13 cellular contexts compared by ENCODE assay signal in genomic region chr4:57865264-57865663, GRCh38.
DNase-seq lines count a peak whose midpoint lies in the region; ATAC-seq and TF ChIP-seq lines count a peak whose summit lies in the region.
"Had no signal": no experiment of that assay in that cellular context is flagged by ENCODE, and none has a peak within 500 bp of the region (broad histone marks: within the 10 kb centered on the region; RNA-seq: fewer than 3 reads in every experiment).

No MANE protein-coding gene starts in this region.

- no peak overlapping the region for H3K4me3 ChIP-seq in KMS-11 (IDR thresholded peaks at IDR 0.05; ENCODE audit: insufficient read depth, low read depth, low read length)
- no peak overlapping the region for H3K4me3 ChIP-seq in brain microvascular endothelial cell (ENCODE audit: low read depth, low read length)

- DNase-seq in NCI-H2196 (lab: John Stamatoyannopoulos, UW; ENCODE audit: unreplicated experiment) = no peak
- no peak for DNase-seq in brain microvascular endothelial cell
- DNase-seq in DMS 273 (lab: John Stamatoyannopoulos, UW; ENCODE audit: unreplicated experiment) = no peak
- DNase-seq in ecto neural progenitor cell (ENCODE audit: low spot score) = no peak
- DNase-seq: activated gamma-delta T cell treated with Interleukin-2 at 50 U/mL for 16 hours; C1 segment of cervical spinal cord; NCI-H1694 treated with DMSO at 0.1 percent for 48 hours; stimulated activated CD4-positive, alpha-beta T cell treated with anti-CD3 and anti-CD28 coated beads, Interleukin-12 subunit alpha, Interleukin-12 subunit beta, amount 100 ng/mL, for 4 hours; T-cell had no signal

- H3K27me3 ChIP-seq in KMS-11 (ENCODE audit: insufficient read depth, low read depth) = no peaks in the 10 kb centered on the region
- no peaks in the 10 kb centered on the region for H3K27me3 ChIP-seq in brain microvascular endothelial cell (replicated peaks)

- H4K20me1 ChIP-seq in KMS-11 (ENCODE audit: insufficient read depth) = no peaks in the 10 kb centered on the region

- H3K36me3 ChIP-seq in KMS-11 (ENCODE audit: insufficient read depth) = no peaks in the 10 kb centered on the region
- no peaks in the 10 kb centered on the region for H3K36me3 ChIP-seq in brain microvascular endothelial cell (replicated peaks)

- in situ Hi-C loops in brain microvascular endothelial cell (cut with HindIII; ENCODE audit: low pct_ligation_motif_present, low sequenced_read_pairs) = no loop called here

- peak overlapping the region; percentile 69 for H3K4me2 ChIP-seq in KMS-11

- H3K4me1 ChIP-seq in KMS-11 (ENCODE audit: low read depth, poor library complexity, severe bottlenecking) = peaks cover 14% of the 10 kb centered on the region

- no peak overlapping the region for H2AFZ ChIP-seq in KMS-11 (ENCODE audit: low read depth)

- H3K79me2 ChIP-seq in KMS-11 (ENCODE audit: insufficient read depth, low read depth) = no peaks in the 10 kb centered on the region

- no peak for TF ChIP-seq CTCF in KMS-11 (conservative IDR thresholded peaks at IDR 0.05; ENCODE audit: low read depth, low read length)
- TF ChIP-seq CTCF in brain microvascular endothelial cell (IDR thresholded peaks at IDR 0.05; ENCODE audit: low read depth, low read length, missing control alignments) = no peak

- H3K9ac ChIP-seq in KMS-11 = no peak overlapping the region

- H3K27ac ChIP-seq in KMS-11 (no peak overlapping the region), brain microvascular endothelial cell (no peak overlapping the region)

- ATAC-seq in GM18861 (IDR thresholded peaks at IDR 0.05; ENCODE audit: unreplicated experiment) (peak; percentile 93), GM21515 (IDR thresholded peaks at IDR 0.05; ENCODE audit: unreplicated experiment) (peak; percentile 88), HG03039 (IDR thresholded peaks at IDR 0.05; ENCODE audit: unreplicated experiment) (peak; percentile 75)
- ATAC-seq: T-cell had no signal
